20 cellular contexts compared by ENCODE assay signal in genomic region chr3:101243285-101244211, GRCh38.
DNase-seq lines count a peak whose midpoint lies in the region; ATAC-seq and TF ChIP-seq lines count a peak whose summit lies in the region.
"Had no signal": no experiment of that assay in that cellular context is flagged by ENCODE, and none has a peak within 500 bp of the region (broad histone marks: within the 10 kb centered on the region; RNA-seq: fewer than 3 reads in every experiment).

No MANE protein-coding gene starts in this region.

- no peak overlapping the region for H3K4me3 Mint-ChIP-seq in activated CD8-positive, alpha-beta T cell treated with anti-CD3 and anti-CD28 coated beads for 36 hours
- H3K4me3 Mint-ChIP-seq in activated CD8-positive, alpha-beta T cell treated with anti-CD3 and anti-CD28 coated beads, Interleukin-2, amount 10 ng/mL, durations not matched to agents 7 days and 5 days, result no peak overlapping the region
- H3K4me3 Mint-ChIP-seq in activated CD4-positive, alpha-beta memory T cell treated with anti-CD3 and anti-CD28 coated beads for 36 hours, result no peak overlapping the region
- H3K4me3 Mint-ChIP-seq: T-helper 1 cell treated with Interleukin-12 subunit alpha and Interleukin-12 subunit beta and Interleukin-4 antibody, amounts not matched to agents 30 μg/mL and 1 μg/mL, for 36 hours had no signal

- DNase-seq in activated CD8-positive, alpha-beta T cell treated with anti-CD3 and anti-CD28 coated beads for 36 hours, result peak; percentile 20
- DNase-seq in activated CD8-positive, alpha-beta T cell treated with anti-CD3 and anti-CD28 coated beads, Interleukin-2, amount 10 ng/mL, durations not matched to agents 7 days and 5 days, result no peak
- DNase-seq in ELR (ENCODE audit: low read depth), result peak; percentile 1
- DNase-seq in activated CD4-positive, alpha-beta memory T cell treated with anti-CD3 and anti-CD28 coated beads for 36 hours, result peak; percentile 40
- DNase-seq in iris pigment epithelial cell (ENCODE audit: low read depth), result peak; percentile 6
- no peak for DNase-seq in NCI-H345 (lab: John Stamatoyannopoulos, UW)
- DNase-seq: activated CD8-positive, alpha-beta memory T cell treated with anti-CD3 and anti-CD28 coated beads for 24 hours; activated effector memory CD4-positive, alpha-beta T cell treated with Interleukin-2 at 50 U/mL for 16 hours; adrenal gland; EL; gastrocnemius medialis; MG63; NCI-H2171 treated with DMSO at 0.1 percent for 48 hours; NCI-H748 treated with DMSO at 0.1 percent for 48 hours; SIG-M5; stimulated activated CD4-positive, alpha-beta T cell treated with anti-CD3 and anti-CD28 coated beads, Interleukin-15, amount 100 ng/mL, for 24 hours had no signal

- H3K27me3 Mint-ChIP-seq in activated CD8-positive, alpha-beta T cell treated with anti-CD3 and anti-CD28 coated beads for 36 hours, result no peaks in the 10 kb centered on the region
- H3K27me3 Mint-ChIP-seq in activated CD8-positive, alpha-beta T cell treated with anti-CD3 and anti-CD28 coated beads, Interleukin-2, amount 10 ng/mL, durations not matched to agents 7 days and 5 days (ENCODE audit: low read depth), result no peaks in the 10 kb centered on the region
- no peaks in the 10 kb centered on the region for H3K27me3 Mint-ChIP-seq in activated CD4-positive, alpha-beta memory T cell treated with anti-CD3 and anti-CD28 coated beads for 36 hours

- H3K36me3 Mint-ChIP-seq in activated CD8-positive, alpha-beta T cell treated with anti-CD3 and anti-CD28 coated beads for 36 hours (ENCODE audit: low read depth), result peaks cover 7% of the 10 kb centered on the region
- peaks cover 3% of the 10 kb centered on the region for H3K36me3 Mint-ChIP-seq in activated CD8-positive, alpha-beta T cell treated with anti-CD3 and anti-CD28 coated beads, Interleukin-2, amount 10 ng/mL, durations not matched to agents 7 days and 5 days (ENCODE audit: low read depth)
- peaks cover 7% of the 10 kb centered on the region for H3K36me3 Mint-ChIP-seq in activated CD4-positive, alpha-beta memory T cell treated with anti-CD3 and anti-CD28 coated beads for 36 hours

- no peak overlapping the region for H3K27ac Mint-ChIP-seq in activated CD8-positive, alpha-beta T cell treated with anti-CD3 and anti-CD28 coated beads for 36 hours
- H3K27ac Mint-ChIP-seq in activated CD8-positive, alpha-beta T cell treated with anti-CD3 and anti-CD28 coated beads, Interleukin-2, amount 10 ng/mL, durations not matched to agents 7 days and 5 days, result no peak overlapping the region
- no peak overlapping the region for H3K27ac Mint-ChIP-seq in activated CD4-positive, alpha-beta memory T cell treated with anti-CD3 and anti-CD28 coated beads for 36 hours
- H3K27ac Mint-ChIP-seq: T-helper 1 cell treated with Interleukin-12 subunit alpha and Interleukin-12 subunit beta and Interleukin-4 antibody, amounts not matched to agents 30 μg/mL and 1 μg/mL, for 36 hours had no signal

- POLR2A ChIA-PET in activated CD8-positive, alpha-beta T cell treated with anti-CD3 and anti-CD28 coated beads for 36 hours (lab: Charles Lee), result no interaction called here
- POLR2A ChIA-PET in activated CD8-positive, alpha-beta T cell treated with anti-CD3 and anti-CD28 coated beads, Interleukin-2, amount 10 ng/mL, durations not matched to agents 7 days and 5 days (lab: Charles Lee), result no interaction called here
- POLR2A ChIA-PET in activated CD4-positive, alpha-beta memory T cell treated with anti-CD3 and anti-CD28 coated beads for 36 hours (lab: Charles Lee), result no interaction called here

- no peaks in the 10 kb centered on the region for H3K9me3 Mint-ChIP-seq in activated CD8-positive, alpha-beta T cell treated with anti-CD3 and anti-CD28 coated beads for 36 hours
- H3K9me3 Mint-ChIP-seq in activated CD8-positive, alpha-beta T cell treated with anti-CD3 and anti-CD28 coated beads, Interleukin-2, amount 10 ng/mL, durations not matched to agents 7 days and 5 days (ENCODE audit: insufficient read depth), result no peaks in the 10 kb centered on the region
- no peaks in the 10 kb centered on the region for H3K9me3 Mint-ChIP-seq in activated CD4-positive, alpha-beta memory T cell treated with anti-CD3 and anti-CD28 coated beads for 36 hours
- H3K9me3 Mint-ChIP-seq: T-helper 1 cell treated with Interleukin-12 subunit alpha and Interleukin-12 subunit beta and Interleukin-4 antibody, amounts not matched to agents 30 μg/mL and 1 μg/mL, for 36 hours had no signal

- intact Hi-C loops in activated CD8-positive, alpha-beta T cell treated with anti-CD3 and anti-CD28 coated beads for 36 hours (cut with micrococcal nuclease), result no loop called here
- intact Hi-C loops in activated CD4-positive, alpha-beta memory T cell treated with anti-CD3 and anti-CD28 coated beads for 36 hours (cut with micrococcal nuclease), result loop anchor here (5.0 kb wide), 1 partner anchor 71 kb away; no protein-coding TSS in a partner anchor

- ATAC-seq in activated CD8-positive, alpha-beta T cell treated with anti-CD3 and anti-CD28 coated beads for 36 hours, result no peak
- no peak for ATAC-seq in activated CD8-positive, alpha-beta T cell treated with anti-CD3 and anti-CD28 coated beads, Interleukin-2, amount 10 ng/mL, durations not matched to agents 7 days and 5 days
- ATAC-seq in HG03097 (IDR thresholded peaks at IDR 0.05; ENCODE audit: low FRiP score, unreplicated experiment) (no peak), HG03442 (IDR thresholded peaks at IDR 0.05; ENCODE audit: unreplicated experiment) (no peak)
- ATAC-seq: A549 had no signal

- no peak for TF ChIP-seq CTCF in activated CD8-positive, alpha-beta T cell treated with anti-CD3 and anti-CD28 coated beads for 36 hours (IDR thresholded peaks at IDR 0.05)

- no peaks in the 10 kb centered on the region for H3K4me1 Mint-ChIP-seq in activated CD8-positive, alpha-beta T cell treated with anti-CD3 and anti-CD28 coated beads for 36 hours (ENCODE audit: low read depth)
- H3K4me1 Mint-ChIP-seq in activated CD8-positive, alpha-beta T cell treated with anti-CD3 and anti-CD28 coated beads, Interleukin-2, amount 10 ng/mL, durations not matched to agents 7 days and 5 days (ENCODE audit: low read depth), result no peaks in the 10 kb centered on the region
- peaks cover 4% of the 10 kb centered on the region for H3K4me1 Mint-ChIP-seq in activated CD4-positive, alpha-beta memory T cell treated with anti-CD3 and anti-CD28 coated beads for 36 hours (ENCODE audit: low read depth)

- CTCF ChIA-PET in activated CD8-positive, alpha-beta T cell treated with anti-CD3 and anti-CD28 coated beads for 36 hours (lab: Charles Lee), result no interaction called here
- CTCF ChIA-PET in activated CD8-positive, alpha-beta T cell treated with anti-CD3 and anti-CD28 coated beads, Interleukin-2, amount 10 ng/mL, durations not matched to agents 7 days and 5 days (lab: Charles Lee), result no interaction called here
- CTCF ChIA-PET in activated CD4-positive, alpha-beta memory T cell treated with anti-CD3 and anti-CD28 coated beads for 36 hours (lab: Charles Lee), result no interaction called here

Comparison
In these comparisons a context has a peak if more than half of its experiments do, and no peak if none do; other contexts are left out.
1. DNase-seq: peak in activated CD8-positive, alpha-beta T cell treated with anti-CD3 and anti-CD28 coated beads for 36 hours (single experiment), ELR (single experiment), activated CD4-positive, alpha-beta memory T cell treated with anti-CD3 and anti-CD28 coated beads for 36 hours (single experiment) and iris pigment epithelial cell (single experiment); none in activated CD8-positive, alpha-beta T cell treated with anti-CD3 and anti-CD28 coated beads, Interleukin-2, amount 10 ng/mL, durations not matched to agents 7 days and 5 days (single experiment) and NCI-H345 (single experiment).